ENCODE assay signal across 8 cellular contexts in the genomic region with DNA sequence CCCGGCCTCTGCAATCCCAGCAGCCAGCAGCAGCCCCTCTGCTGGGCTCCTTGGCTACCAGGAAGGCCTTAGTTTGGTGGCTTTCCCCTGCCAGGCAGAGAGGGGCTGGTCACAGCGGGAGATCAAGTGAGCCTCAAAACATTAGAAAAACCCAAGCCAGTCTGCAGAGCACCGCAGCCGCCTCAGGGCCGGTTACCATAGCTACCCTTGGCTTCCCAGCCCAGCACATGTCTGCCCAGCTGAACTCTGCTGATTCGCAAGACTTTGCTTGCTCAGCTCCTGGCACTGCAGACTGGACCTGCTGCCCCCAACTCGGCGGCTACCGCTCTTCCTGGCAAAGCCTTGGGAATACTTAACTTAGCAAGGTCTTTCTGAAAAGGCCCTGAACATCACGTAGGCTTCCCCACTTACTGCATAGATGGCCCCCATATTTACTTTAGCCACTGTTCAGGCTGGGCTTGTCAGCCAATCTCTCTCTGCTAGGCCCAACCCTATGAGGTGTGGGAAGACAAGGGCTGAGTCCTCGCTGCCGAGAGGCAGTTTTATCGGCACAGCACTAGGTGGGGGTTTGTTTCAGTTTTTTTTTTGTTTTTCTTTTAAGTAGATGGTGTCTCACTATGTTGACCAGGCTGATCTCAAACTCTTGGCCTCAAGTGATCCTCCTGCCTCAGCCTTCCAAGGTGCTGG.
A peak's percentile ranks its signal among the peaks of the same experiment; 100 is the strongest.
DNase-seq lines count a peak whose midpoint lies in the region; ATAC-seq and TF ChIP-seq lines count a peak whose summit lies in the region.

No MANE protein-coding gene starts in this region.

- H3K4me1 Mint-ChIP-seq in stimulated activated effector memory CD8-positive, alpha-beta T cell treated with anti-CD3 and anti-CD28 coated beads, Interleukin-12 subunit alpha, Interleukin-12 subunit beta, amount 100 ng/mL, for 72 hours = no peaks in the 10 kb centered on the region

- no peak overlapping the region for H3K4me3 Mint-ChIP-seq in stimulated activated effector memory CD8-positive, alpha-beta T cell treated with anti-CD3 and anti-CD28 coated beads, Interleukin-12 subunit alpha, Interleukin-12 subunit beta, amount 100 ng/mL, for 72 hours

- H3K36me3 Mint-ChIP-seq in stimulated activated effector memory CD8-positive, alpha-beta T cell treated with anti-CD3 and anti-CD28 coated beads, Interleukin-12 subunit alpha, Interleukin-12 subunit beta, amount 100 ng/mL, for 72 hours = peaks cover 11% of the 10 kb centered on the region

- H3K9me3 Mint-ChIP-seq in stimulated activated effector memory CD8-positive, alpha-beta T cell treated with anti-CD3 and anti-CD28 coated beads, Interleukin-12 subunit alpha, Interleukin-12 subunit beta, amount 100 ng/mL, for 72 hours = no peaks in the 10 kb centered on the region

- peak; percentile 92 for DNase-seq in AG20443 (ENCODE audit: low spot score)
- DNase-seq in NCI-H128 (lab: John Stamatoyannopoulos, UW; ENCODE audit: unreplicated experiment) = peak; percentile 70
- peak; percentile 40 to 80 for DNase-seq in cardiac fibroblast (ENCODE audit: low read depth in 2 of 2)
- peak; percentile 67 for DNase-seq in medulla oblongata (ENCODE audit: extremely low spot score)
- DNase-seq in NOMO-1 treated with dmso at 0.1 percent for 144 hours (lab: John Stamatoyannopoulos, UW; ENCODE audit: unreplicated experiment) = no peak
- no peak for DNase-seq in stimulated activated effector memory CD8-positive, alpha-beta T cell treated with anti-CD3 and anti-CD28 coated beads, Interleukin-12 subunit alpha, Interleukin-12 subunit beta, amount 100 ng/mL, for 72 hours (ENCODE audit: low spot score in 2 of 2)
- no peak for DNase-seq in T-helper 1 cell

- no peak overlapping the region for H3K4me3 ChIP-seq in cardiac fibroblast (replicated peaks in 1 of 2; ENCODE audit: low read depth in 2 of 2, low read length in 2 of 2)

- TF ChIP-seq CTCF in cardiac fibroblast (IDR thresholded peaks at IDR 0.05; ENCODE audit: low read depth, low read length) = no peak

- no peak for ATAC-seq in HG03139 (IDR thresholded peaks at IDR 0.05; ENCODE audit: unreplicated experiment)
- ATAC-seq in stimulated activated effector memory CD8-positive, alpha-beta T cell treated with anti-CD3 and anti-CD28 coated beads, Interleukin-12 subunit alpha, Interleukin-12 subunit beta, amount 100 ng/mL, for 72 hours = no peak

- no peak overlapping the region for H3K27ac Mint-ChIP-seq in stimulated activated effector memory CD8-positive, alpha-beta T cell treated with anti-CD3 and anti-CD28 coated beads, Interleukin-12 subunit alpha, Interleukin-12 subunit beta, amount 100 ng/mL, for 72 hours

Comparison
In these comparisons a context has a peak if more than half of its experiments do, and no peak if none do; other contexts are left out.
1. DNase-seq: peak in AG20443 (single experiment), NCI-H128 (single experiment), cardiac fibroblast (2 of 2) and medulla oblongata (single experiment); none in NOMO-1 treated with dmso at 0.1 percent for 144 hours (single experiment), stimulated activated effector memory CD8-positive, alpha-beta T cell treated with anti-CD3 and anti-CD28 coated beads, Interleukin-12 subunit alpha, Interleukin-12 subunit beta, amount 100 ng/mL, for 72 hours (0 of 2) and T-helper 1 cell (0 of 5).